In the genomic region with DNA sequence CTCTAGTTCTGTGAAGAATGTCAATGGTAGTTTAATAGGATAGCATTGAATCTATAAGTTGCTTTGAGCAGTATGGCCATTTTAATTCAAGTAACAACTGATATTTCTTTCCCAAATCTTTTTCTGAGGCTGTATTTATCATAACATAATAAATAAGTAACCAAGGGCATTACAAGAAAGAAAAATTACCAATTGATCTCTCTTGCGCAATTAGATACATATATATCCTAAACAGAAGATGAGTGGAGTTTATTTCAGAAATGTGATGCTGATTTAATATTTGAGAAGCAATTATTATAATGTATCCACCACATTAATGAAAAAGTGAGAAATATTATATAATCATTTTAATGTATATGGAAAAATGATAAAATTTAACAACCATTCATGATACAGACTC, we compare ENCODE assay signal across 33 cellular contexts.
"Had no signal": no experiment of that assay in that cellular context is flagged by ENCODE, and none has a peak within 500 bp of the region (broad histone marks: within the 10 kb centered on the region; RNA-seq: fewer than 3 reads in every experiment).

No MANE protein-coding gene starts in this region.

- DNase-seq: activated effector memory CD4-positive, alpha-beta T cell treated with anti-CD3 and anti-CD28 coated beads, Interleukin-2, amount 50 U/mL, for 16 hours; activated effector memory CD4-positive, alpha-beta T cell treated with Interleukin-2 at 50 U/mL for 16 hours; activated gamma-delta T cell; activated gamma-delta T cell treated with Interleukin-2 at 50 U/mL for 16 hours; activated naive CD4-positive, alpha-beta T cell; activated naive CD4-positive, alpha-beta T cell treated with anti-CD3 and anti-CD28 coated beads for 36 hours; activated naive CD4-positive, alpha-beta T cell treated with anti-CD3 and anti-CD28 coated beads, Interleukin-2, amount 10 ng/mL, durations not matched to agents 7 days and 5 days; activated naive CD4-positive, alpha-beta T cell treated with anti-CD3 and anti-CD28 coated beads, Interleukin-2, amount 50 U/mL, for 16 hours; activated naive CD4-positive, alpha-beta T cell treated with Interleukin-2 at 50 U/mL for 16 hours; activated naive CD8-positive, alpha-beta T cell treated with anti-CD3 and anti-CD28 coated beads for 36 hours; activated naive CD8-positive, alpha-beta T cell treated with anti-CD3 and anti-CD28 coated beads, Interleukin-2, amount 10 ng/mL, durations not matched to agents 7 days and 5 days; activated naive CD8-positive, alpha-beta T cell treated with anti-CD3 and anti-CD28 coated beads, Interleukin-2, amount 50 U/mL, for 24 hours; activated T-cell treated with anti-CD3 and anti-CD28 coated beads, Interleukin-2, amount 50 U/mL, for 24 hours; activated T-cell treated with anti-CD3 and anti-CD28 coated beads, Interleukin-2, amount 50 U/mL, for 4 hours; activated T-cell treated with anti-CD3 and anti-CD28 coated beads, Interleukin-2, amount 50 U/mL, for 48 hours; activated T-cell treated with anti-CD3 and anti-CD28 coated beads, Interleukin-2, amount 50 U/mL, for 72 hours; adrenal gland; amniotic stem cell; amygdala; anterior cingulate cortex; aorta; body of pancreas; brain microvascular endothelial cell; caudate nucleus; central memory CD4-positive, alpha-beta T cell; cerebellar nuclear complex had no signal

- H3K27me3 ChIP-seq: adrenal gland, ascending aorta, body of pancreas, brain microvascular endothelial cell, breast epithelium, cardiac muscle cell had no signal

- H3K36me3 ChIP-seq: adrenal gland, ascending aorta, brain microvascular endothelial cell, breast epithelium, cardiac muscle cell had no signal

- H3K27ac ChIP-seq: adrenal gland, ascending aorta, body of pancreas, brain microvascular endothelial cell, breast epithelium, cardiac muscle cell had no signal

- H3K4me1 ChIP-seq: adrenal gland, ascending aorta, body of pancreas, breast epithelium had no signal

- ATAC-seq: activated naive CD4-positive, alpha-beta T cell treated with anti-CD3 and anti-CD28 coated beads, Interleukin-2, amount 50 U/mL, for 72 hours; activated naive CD8-positive, alpha-beta T cell treated with anti-CD3 and anti-CD28 coated beads, Interleukin-2, amount 50 U/mL, for 24 hours; activated T-cell treated with anti-CD3 and anti-CD28 coated beads, Interleukin-2, amount 50 U/mL, for 4 hours; activated T-cell treated with anti-CD3 and anti-CD28 coated beads, Interleukin-2, amount 50 U/mL, for 72 hours; activated T-helper 17 cell treated with anti-CD3 and anti-CD28 coated beads, Interleukin-2, amount 50 U/mL, for 72 hours; body of pancreas had no signal

- FAIRE-seq: astrocyte, bronchial epithelial cell had no signal

- H3K4me3 ChIP-seq: adrenal gland, ascending aorta, body of pancreas, breast epithelium, cardiac muscle cell had no signal

- H3K9me3 ChIP-seq: adrenal gland had no signal
